Comparison of ENCODE assay signal across 14 cellular contexts in the genomic region with DNA sequence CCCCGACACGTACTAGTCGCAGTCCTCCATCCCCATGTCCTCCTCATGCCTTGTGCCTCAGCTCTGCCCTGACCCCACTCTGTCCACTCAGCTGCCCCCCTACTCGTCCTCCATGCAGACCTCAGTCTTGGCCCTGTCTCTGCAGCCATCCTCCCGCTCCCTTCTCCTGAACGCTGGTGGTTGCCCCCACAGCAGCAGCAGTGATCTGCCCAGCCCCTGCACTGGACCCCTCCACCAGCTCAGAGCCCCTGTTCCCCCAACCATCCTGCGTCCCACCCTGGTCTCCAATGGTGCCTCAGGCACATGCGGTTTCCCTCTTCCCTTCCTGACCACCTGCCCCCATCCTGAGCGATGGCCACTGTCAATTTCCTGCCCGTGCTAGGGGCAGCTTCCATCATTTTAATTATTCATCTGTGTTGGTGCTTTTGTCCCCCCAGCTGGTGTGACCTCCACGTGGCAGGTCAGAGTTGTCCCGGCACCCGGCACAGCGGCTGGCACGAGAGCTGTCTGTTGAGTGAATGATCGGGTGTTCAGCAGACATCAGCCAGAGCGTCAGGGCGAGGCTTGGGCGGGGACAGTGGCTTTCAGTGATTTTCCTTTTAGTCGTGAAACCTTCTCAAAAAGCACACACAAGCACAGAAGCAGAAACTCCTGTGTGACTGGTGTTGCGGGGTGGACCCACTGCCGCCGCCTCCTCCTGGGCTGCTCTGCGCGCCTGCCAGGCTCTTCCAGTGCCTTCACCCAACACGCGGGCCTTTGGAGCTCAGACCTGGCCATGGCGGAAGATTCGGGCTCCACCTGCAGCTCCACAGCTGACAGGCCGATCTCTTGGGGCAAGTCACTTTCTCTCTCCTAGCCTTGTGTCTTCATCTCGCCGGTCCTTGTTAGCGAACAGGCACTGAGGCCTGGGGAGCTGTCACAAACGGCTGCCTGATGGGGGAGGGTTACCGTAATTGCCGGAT. TPM values are rescaled to one million over a fixed set of nuclear protein-coding genes. Genes with fewer than 3 reads are reported as not detected.
DNase-seq lines count a peak whose midpoint lies in the region; ATAC-seq and TF ChIP-seq lines count a peak whose summit lies in the region.
"Had no signal": no experiment of that assay in that cellular context is flagged by ENCODE, and none has a peak within 500 bp of the region (broad histone marks: within the 10 kb centered on the region; RNA-seq: fewer than 3 reads in every experiment).

No MANE protein-coding gene starts in this region.

- H3K4me1 Mint-ChIP-seq in stimulated activated naive B cell treated with anti-CD40 and anti-IgM and Interleukin-4, amounts not matched to agents 10 μg/mL and 1 μg/mL and 100 μg/mL, for 72 hours: peaks cover 37 to 54% of the 10 kb centered on the region in 2 donors

- no TSS peak for BruUV-seq in IMR-90 (replicated peaks; lab: Mats Ljungman, UMichigan)

- no peak overlapping the region for H3K56ac ChIP-seq in IMR-90 (ENCODE audit: extremely low read depth, insufficient read depth, low read length)

- peaks cover 24 to 32% of the 10 kb centered on the region in 2 donors for H3K27me3 Mint-ChIP-seq in stimulated activated naive B cell treated with anti-CD40 and anti-IgM and Interleukin-4, amounts not matched to agents 10 μg/mL and 1 μg/mL and 100 μg/mL, for 72 hours

- peaks cover 0 to 4% of the 10 kb centered on the region in 2 donors for H3K36me3 Mint-ChIP-seq in stimulated activated naive B cell treated with anti-CD40 and anti-IgM and Interleukin-4, amounts not matched to agents 10 μg/mL and 1 μg/mL and 100 μg/mL, for 72 hours

- peak overlapping the region; percentile 26 for H3K4ac ChIP-seq in IMR-90 (ENCODE audit: low read depth, low read length)
- no peak overlapping the region for H3K4ac ChIP-seq in mesenchymal stem cell (ENCODE audit: low read depth in 1 of 2, low read length in 2 of 2)

- no peak overlapping the region; the same call in 1 of the 2 replicates for H2BK20ac ChIP-seq in IMR-90 (ENCODE audit: low read depth, low read length)

- WGBS in IMR-90 (ENCODE audit: extremely low coverage in 2 of 2, insufficient read length in 1 of 2), 2 experiments: 88% methylated on average over 12 of the region's 36 CpGs; no CpG with 5 or more reads in 1 of the 2 experiments
- WGBS in mesenchymal stem cell: 88% methylated on average over 33 of the region's 36 CpGs

- peak overlapping the region; percentile 94 for H3K27ac Mint-ChIP-seq in stimulated activated naive B cell treated with anti-CD40 and anti-IgM and Interleukin-4, amounts not matched to agents 10 μg/mL and 1 μg/mL and 100 μg/mL, for 72 hours
- H3K27ac Mint-ChIP-seq: effector memory CD8-positive, alpha-beta T cell had no signal

- H4K8ac ChIP-seq in IMR-90 (ENCODE audit: low read depth in 2 of 2, low read length in 2 of 2) (no peak overlapping the region), mesenchymal stem cell (ENCODE audit: low read length) (no peak overlapping the region)

- no peak overlapping the region for H2BK12ac ChIP-seq in mesenchymal stem cell (ENCODE audit: low read length in 2 of 2)

- H2AFZ ChIP-seq in IMR-90 (replicated peaks; ENCODE audit: low read length, poor library complexity) (no peak overlapping the region), mesenchymal stem cell (ENCODE audit: low read depth, low read length) (no peak overlapping the region)

- H3K14ac ChIP-seq in IMR-90 (replicated peaks; ENCODE audit: low read depth, low read length): no peak overlapping the region
- no peak overlapping the region for H3K14ac ChIP-seq in mesenchymal stem cell (ENCODE audit: low read length in 2 of 2)

- no peaks in the 10 kb centered on the region for H3K9me3 Mint-ChIP-seq in stimulated activated naive B cell treated with anti-CD40 and anti-IgM and Interleukin-4, amounts not matched to agents 10 μg/mL and 1 μg/mL and 100 μg/mL, for 72 hours
- H3K9me3 Mint-ChIP-seq: effector memory CD8-positive, alpha-beta T cell had no signal

- POLR2A ChIA-PET in IMR-90 (lab: Charles Lee; ENCODE audit: unreplicated experiment): no interaction called here

- H4K5ac ChIP-seq in IMR-90 (ENCODE audit: low read depth, low read length): no peak overlapping the region

- no peak for DNase-seq in IMR-90
- peak; percentile 23 to 33 for DNase-seq in dermis microvascular lymphatic vessel endothelial cell (ENCODE audit: low read depth in 2 of 2)
- DNase-seq in mesenchymal stem cell: no peak
- DNase-seq in stimulated activated naive B cell treated with anti-CD40 and anti-IgM and Interleukin-4, amounts not matched to agents 10 μg/mL and 1 μg/mL and 100 μg/mL, for 72 hours: no peak
- no peak for DNase-seq in GM19238 (ENCODE audit: insufficient read length, low spot score)
- no peak for DNase-seq in GF-D8 (lab: John Stamatoyannopoulos, UW)
- no peak for DNase-seq in NCI-H1694 (lab: John Stamatoyannopoulos, UW)
- DNase-seq: activated CD4-positive, CD25-positive, alpha-beta regulatory T cell treated with anti-CD3 and anti-CD28 coated beads, Interleukin-2, amount 50 U/mL, for 72 hours; activated T-cell treated with anti-CD3 and anti-CD28 coated beads, Interleukin-2, amount 50 U/mL, for 48 hours; effector memory CD8-positive, alpha-beta T cell; MM.1S; psoas muscle; stimulated activated CD4-positive, alpha-beta T cell treated with anti-CD3 and anti-CD28 coated beads, Interleukin-1b, Interleukin-23, amount 100 ng/mL, for 48 hours had no signal

- H3K4me3 ChIP-seq in IMR-90 (ENCODE audit: insufficient read depth, low read depth, low read length): no peak overlapping the region
- H3K4me3 ChIP-seq in mesenchymal stem cell (ENCODE audit: insufficient read depth in 1 of 2, low read depth in 1 of 2, low read length in 2 of 2): no peak overlapping the region

- no peak overlapping the region for H3K18ac ChIP-seq in IMR-90 (ENCODE audit: low read depth, low read length)
- peak overlapping the region in 1 of 2 experiments; percentile 54 for H3K18ac ChIP-seq in mesenchymal stem cell (ENCODE audit: low read depth in 1 of 2, low read length in 2 of 2)

- TF ChIP-seq POLR2A in IMR-90 (IDR thresholded peaks at IDR 0.05; ENCODE audit: low read depth, low read length): no peak

- no peak overlapping the region for H3K4me2 ChIP-seq in IMR-90 (ENCODE audit: low read depth, low read length)
- no peak overlapping the region for H3K4me2 ChIP-seq in mesenchymal stem cell (ENCODE audit: low read length, poor library complexity, severe bottlenecking)

- no peak for TF ChIP-seq CTCF in IMR-90 (conservative IDR thresholded peaks at IDR 0.05; ENCODE audit: low read depth, low read length)

- H2BK15ac ChIP-seq in IMR-90 (ENCODE audit: low read depth, low read length) (no peak overlapping the region), mesenchymal stem cell (ENCODE audit: low read depth, poor library complexity, severe bottlenecking) (no peak overlapping the region)

- no peak for ATAC-seq in IMR-90 (ENCODE audit: low read depth)
- ATAC-seq in stimulated activated naive B cell treated with anti-CD40 and anti-IgM and Interleukin-4, amounts not matched to agents 10 μg/mL and 1 μg/mL and 100 μg/mL, for 72 hours (replicated peaks): no peak
- ATAC-seq: effector memory CD8-positive, alpha-beta T cell; HCT116 had no signal

- no peaks in the 10 kb centered on the region; the same call in 1 of the 2 replicates for H3K36me3 ChIP-seq in IMR-90 (ENCODE audit: control insufficient read depth, insufficient read depth, low read length)
- H3K36me3 ChIP-seq in mesenchymal stem cell (ENCODE audit: control insufficient read depth in 1 of 2, insufficient read depth in 2 of 2, low read depth in 1 of 2, low read length in 2 of 2): no peaks in the 10 kb centered on the region

- H3K79me1 ChIP-seq in IMR-90 (ENCODE audit: low read depth in 1 of 2, low read length in 2 of 2): peaks cover 0 to 22% of the 10 kb centered on the region in 2 experiments; a peak in 3 of 4 replicates
- peaks cover 24% of the 10 kb centered on the region for H3K79me1 ChIP-seq in mesenchymal stem cell (replicated peaks; ENCODE audit: low read length, poor library complexity, severe bottlenecking)

- H3K4me3 Mint-ChIP-seq in stimulated activated naive B cell treated with anti-CD40 and anti-IgM and Interleukin-4, amounts not matched to agents 10 μg/mL and 1 μg/mL and 100 μg/mL, for 72 hours: peak overlapping the region; percentile 49 to 70
- H3K4me3 Mint-ChIP-seq: effector memory CD8-positive, alpha-beta T cell had no signal

- H3K4me1 ChIP-seq in IMR-90 (ENCODE audit: control insufficient read depth, insufficient read depth, low read length) (peaks cover 19% of the 10 kb centered on the region), mesenchymal stem cell (ENCODE audit: control insufficient read depth, insufficient read depth, low read depth, low read length) (peaks cover 48% of the 10 kb centered on the region)

- no peaks in the 10 kb centered on the region for H3K9me3 ChIP-seq in IMR-90 (ENCODE audit: control insufficient read depth, insufficient read depth, low read length)
- no peaks in the 10 kb centered on the region for H3K9me3 ChIP-seq in mesenchymal stem cell (ENCODE audit: control insufficient read depth, low read length)
- H3K9me3 ChIP-seq: psoas muscle had no signal

- H4K91ac ChIP-seq in IMR-90 (ENCODE audit: insufficient read depth, low read depth, low read length) (peak overlapping the region; percentile 51; the same call in 1 of the 2 replicates), mesenchymal stem cell (ENCODE audit: low read length) (no peak overlapping the region)

- intact Hi-C loops in IMR-90 (cut with micrococcal nuclease): no loop called here

- no peak overlapping the region for H3K9ac ChIP-seq in IMR-90 (ENCODE audit: low read depth, low read length)
- no peak overlapping the region for H3K9ac ChIP-seq in mesenchymal stem cell (ENCODE audit: low read length)

- H3K9me1 ChIP-seq in IMR-90 (ENCODE audit: insufficient read depth, low read length): no peaks in the 10 kb centered on the region; the same call in 1 of the 2 replicates

- H2AK9ac ChIP-seq in IMR-90 (replicated peaks; ENCODE audit: low read depth, low read length, poor library complexity): peak overlapping the region; percentile 8

- dilution Hi-C loops in IMR-90 (cut with HindIII; ENCODE audit: low sequenced_read_pairs, unreplicated experiment): no loop called here

- no peak overlapping the region for H2BK120ac ChIP-seq in IMR-90 (ENCODE audit: low read depth, low read length)
- no peak overlapping the region for H2BK120ac ChIP-seq in mesenchymal stem cell (ENCODE audit: low read depth, low read length)

- no peak overlapping the region for H2BK5ac ChIP-seq in IMR-90 (ENCODE audit: low read depth, low read length, poor library complexity, severe bottlenecking)
- H2BK5ac ChIP-seq in mesenchymal stem cell (ENCODE audit: low read depth, low read length, poor library complexity, severe bottlenecking): no peak overlapping the region

- peaks cover 6% of the 10 kb centered on the region for H4K20me1 ChIP-seq in IMR-90 (ENCODE audit: insufficient read depth, low read length)

- in situ Hi-C loops in IMR-90 (cut with MboI; ENCODE audit: low sequenced_read_pairs): no loop called here

- no peak for TF ChIP-seq RAD21 in IMR-90 (IDR thresholded peaks at IDR 0.05; ENCODE audit: low read length)

- CTCF ChIA-PET in IMR-90 (lab: Yijun Ruan, JAX): no interaction called here

- H3K23ac ChIP-seq in IMR-90 (ENCODE audit: low read depth, low read length): no peak overlapping the region
- no peak overlapping the region for H3K23ac ChIP-seq in mesenchymal stem cell (ENCODE audit: low read length in 2 of 2)

- H2AK5ac ChIP-seq in IMR-90 (ENCODE audit: low read depth, low read length) (peak overlapping the region; percentile 77), mesenchymal stem cell (ENCODE audit: low read length, severe bottlenecking) (peak overlapping the region; percentile 81)

- H3K27me3 ChIP-seq in IMR-90 (ENCODE audit: control insufficient read depth, insufficient read depth, low read length) (no peaks in the 10 kb centered on the region), mesenchymal stem cell (ENCODE audit: control insufficient read depth in 1 of 2, insufficient read depth in 1 of 2, low read length in 2 of 2) (no peaks in the 10 kb centered on the region)

- no peak overlapping the region for H3K27ac ChIP-seq in IMR-90 (ENCODE audit: insufficient read depth, low read length)
- H3K27ac ChIP-seq in mesenchymal stem cell (ENCODE audit: low read length, poor library complexity, severe bottlenecking): peak overlapping the region; percentile 99

RNA-seq across cellular contexts. Expression of gene HGFAC, which starts 51.6 kb away (rescaled TPM):
- total RNA-seq in IMR-90 (2012; rRNA removed) (not detected in 2 replicates), dermis microvascular lymphatic vessel endothelial cell (under 0.01 and 0.13 TPM in 2 replicates)
- 0.05 and 0.23 TPM in 2 replicates for polyA plus RNA-seq in IMR-90 (2012; rRNA removed)
- polyA plus RNA-seq in IMR-90 (2012; cell fraction: cytosol; rRNA removed): 0.10 TPM in 1 of 2 replicates, not detected in the other
- 1.0 and 3.0 TPM in 2 replicates for polyA plus RNA-seq in IMR-90 (2012; cell fraction: nucleus; rRNA removed; ENCODE audit: low replicate concordance)
- polyA plus RNA-seq in mesenchymal stem cell (2013, experiment 1 of 2): 0.10 TPM
- polyA plus RNA-seq in mesenchymal stem cell (2013, experiment 2 of 2): 0.01 TPM

Comparison
In these comparisons a context has a peak if more than half of its experiments do, and no peak if none do; other contexts are left out.
1. DNase-seq: peak in dermis microvascular lymphatic vessel endothelial cell (2 of 2); none in IMR-90 (single experiment), mesenchymal stem cell (single experiment), stimulated activated naive B cell treated with anti-CD40 and anti-IgM and Interleukin-4, amounts not matched to agents 10 μg/mL and 1 μg/mL and 100 μg/mL, for 72 hours (single experiment), GM19238 (single experiment), GF-D8 (single experiment) and NCI-H1694 (single experiment).